Comparison of ENCODE assay signal across 27 cellular contexts in genomic region chr11:70897429-70897828, GRCh38.
"Had no signal": no experiment of that assay in that cellular context is flagged by ENCODE, and none has a peak within 500 bp of the region (broad histone marks: within the 10 kb centered on the region; RNA-seq: fewer than 3 reads in every experiment).

No MANE protein-coding gene starts in this region.

- H3K4me3 ChIP-seq: stomach, suprapubic skin, testis, thoracic aorta, thyroid gland, tibial artery, tibial nerve, transverse colon, upper lobe of left lung, upper lobe of right lung, uterus, vagina had no signal

- H3K27me3 ChIP-seq: stomach, suprapubic skin, testis, thyroid gland, tibial nerve, transverse colon, upper lobe of left lung, upper lobe of right lung, uterus, vagina had no signal

- H3K4me1 ChIP-seq: suprapubic skin, testis, thyroid gland, tibial artery, upper lobe of right lung, uterus, vagina had no signal

- FAIRE-seq: urothelium cell line had no signal

- ATAC-seq: stimulated activated effector memory CD8-positive, alpha-beta T cell treated with anti-CD3 and anti-CD28 coated beads, Interleukin-12 subunit alpha, Interleukin-12 subunit beta, amount 100 ng/mL, for 72 hours; stimulated activated memory B cell treated with anti-CD40 and anti-IgM and Interleukin-4, amounts not matched to agents 10 μg/mL and 1 μg/mL and 100 μg/mL, for 72 hours; stimulated activated naive B cell treated with anti-CD40 and anti-IgM and Interleukin-4, amounts not matched to agents 10 μg/mL and 1 μg/mL and 100 μg/mL, for 72 hours; stimulated activated naive CD8-positive, alpha-beta T cell treated with anti-CD3 and anti-CD28 coated beads, Interleukin-15, amount 100 ng/mL, for 72 hours; stimulated activated naive CD8-positive, alpha-beta T cell treated with anti-CD3 and anti-CD28 coated beads, Interleukin-15, Interleukin-2, amounts not matched to agents 100 U/mL and 50 U/mL, for 24 hours; upper lobe of right lung had no signal

- H3K27ac ChIP-seq: stomach, suprapubic skin, testis, thoracic aorta, thyroid gland, tibial artery, tibial nerve, transverse colon, upper lobe of left lung, upper lobe of right lung, uterus, vagina had no signal

- H3K36me3 ChIP-seq: stomach, suprapubic skin, thoracic aorta, thyroid gland, tibial artery, tibial nerve, transverse colon, upper lobe of left lung, upper lobe of right lung, uterus, vagina had no signal

- DNase-seq: stimulated activated CD4-positive, alpha-beta T cell treated with anti-CD3 and anti-CD28 coated beads, Interleukin-2, amount 100 ng/mL, for 48 hours; stimulated activated CD4-positive, alpha-beta T cell treated with anti-CD3 and anti-CD28 coated beads, Interleukin-4, amount 100 ng/mL, for 1 hour; stimulated activated CD4-positive, alpha-beta T cell treated with anti-CD3 and anti-CD28 coated beads, Interleukin-4, amount 100 ng/mL, for 24 hours; stimulated activated CD4-positive, alpha-beta T cell treated with anti-CD3 and anti-CD28 coated beads, Interleukin-4, amount 100 ng/mL, for 4 hours; stimulated activated CD8-positive, alpha-beta memory T cell treated with anti-CD3 and anti-CD28 coated beads, Interleukin-4, amount 100 ng/mL, for 48 hours; stimulated activated naive B cell treated with anti-CD40 and anti-IgM and Interleukin-4, amounts not matched to agents 10 μg/mL and 1 μg/mL and 100 μg/mL, for 72 hours; stimulated activated naive CD4-positive, alpha-beta T cell; stimulated activated naive CD4-positive, alpha-beta T cell treated with Interleukin-2 at 50 U/mL for 16 hours; stimulated activated naive CD8-positive, alpha-beta T cell treated with anti-CD3 and anti-CD28 coated beads, Interleukin-15, amount 100 ng/mL, for 72 hours; stimulated activated naive CD8-positive, alpha-beta T cell treated with anti-CD3 and anti-CD28 coated beads, Interleukin-15, Interleukin-2, amounts not matched to agents 100 U/mL and 50 U/mL, for 24 hours; stomach; substantia nigra; testis; transverse colon; trophoblast cell; upper lobe of left lung; uterus had no signal

- H3K9me3 ChIP-seq: testis, thyroid gland, uterus, vagina had no signal
